ENCODE assay signal across 21 cellular contexts in the genomic region with DNA sequence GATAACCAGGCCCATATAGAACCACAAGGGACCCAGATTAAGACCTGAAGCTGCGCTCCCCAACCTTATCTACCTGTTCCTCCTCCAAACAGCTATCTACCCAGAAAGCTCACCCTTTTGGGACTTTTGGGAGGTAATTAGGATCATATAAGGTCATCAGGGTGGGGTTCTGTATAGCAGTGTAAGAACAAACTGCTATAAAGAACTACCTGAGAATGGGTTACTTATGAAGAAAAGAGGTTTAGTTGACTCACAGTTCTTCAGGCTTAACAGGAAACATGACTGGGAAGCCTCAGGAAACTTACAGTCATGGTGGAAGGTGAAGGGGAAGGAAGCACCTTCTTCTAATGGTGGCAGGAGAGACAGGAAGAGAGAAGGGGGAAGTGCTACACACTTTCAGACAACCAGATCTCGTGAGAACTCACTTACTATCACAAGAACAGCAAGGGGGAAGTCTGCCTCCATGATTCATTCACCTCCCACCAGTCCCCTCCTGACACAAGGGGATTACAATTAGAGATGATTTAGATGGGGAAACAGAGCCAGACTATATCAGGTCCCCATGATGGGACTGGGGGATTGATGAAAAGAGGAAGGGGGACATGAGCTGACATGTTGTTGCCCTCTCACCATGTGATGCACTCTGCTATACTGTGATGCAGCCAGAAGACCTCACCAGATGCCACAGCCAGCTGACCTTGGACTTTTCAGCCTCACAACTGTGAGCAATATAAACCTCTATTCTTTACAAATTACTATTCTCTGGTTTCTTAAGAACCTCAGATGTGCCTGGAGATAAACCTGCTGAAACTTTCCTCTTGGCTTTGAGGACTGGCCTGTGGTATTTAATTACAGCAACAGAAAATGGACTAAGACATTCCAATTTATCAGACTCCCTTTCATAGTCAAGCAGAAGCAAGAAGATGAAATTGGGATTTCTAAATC. TPM values are rescaled to one million over a fixed set of nuclear protein-coding genes. Genes with fewer than 3 reads are reported as not detected.
DNase-seq lines count a peak whose midpoint lies in the region; ATAC-seq and TF ChIP-seq lines count a peak whose summit lies in the region.
"Had no signal": no experiment of that assay in that cellular context is flagged by ENCODE, and none has a peak within 500 bp of the region (broad histone marks: within the 10 kb centered on the region; RNA-seq: fewer than 3 reads in every experiment).

No MANE protein-coding gene starts in this region.

- no peaks in the 10 kb centered on the region for H3K27me3 Mint-ChIP-seq in activated T-cell treated with anti-CD3 and anti-CD28 coated beads, Interleukin-2, amount 50 U/mL, for 24 hours
- no peaks in the 10 kb centered on the region for H3K27me3 Mint-ChIP-seq in activated T-cell treated with anti-CD3 and anti-CD28 coated beads, Interleukin-2, amount 50 U/mL, for 72 hours (ENCODE audit: low read depth)

- H3K9me3 ChIP-seq in Loucy (ENCODE audit: insufficient read depth, low read depth, low read length): peaks cover 4% of the 10 kb centered on the region; the same call in 1 of the 2 replicates
- H3K9me3 ChIP-seq: breast epithelium, prostate gland had no signal

- H3K4me2 ChIP-seq in Loucy (ENCODE audit: low read depth, low read length, poor library complexity, severe bottlenecking): no peak overlapping the region
- H3K4me2 ChIP-seq: KMS-11, PC-9 had no signal

- DNase-seq in activated T-cell treated with anti-CD3 and anti-CD28 coated beads, Interleukin-2, amount 50 U/mL, for 24 hours: no peak
- DNase-seq in activated T-cell treated with anti-CD3 and anti-CD28 coated beads for 4 hours (no peak), SIG-M5 (lab: John Stamatoyannopoulos, UW) (no peak), NCI-H1436 (lab: John Stamatoyannopoulos, UW) (no peak)
- no peak for DNase-seq in activated T-cell treated with anti-CD3 and anti-CD28 coated beads, Interleukin-2, amount 50 U/mL, for 72 hours
- DNase-seq in stimulated activated naive CD8-positive, alpha-beta T cell treated with anti-CD3 and anti-CD28 coated beads, Interleukin-15, Interleukin-2, amounts not matched to agents 100 U/mL and 50 U/mL, for 24 hours: no peak
- DNase-seq: activated CD8-positive, alpha-beta memory T cell treated with anti-CD3 and anti-CD28 coated beads, Interleukin-2, amount 50 U/mL, for 4 hours; CD8-positive, alpha-beta T cell; DND-41; head of caudate nucleus; HFFc6; immature natural killer cell; NCI-H2171; PC-9; T-helper 2 cell had no signal

- peaks cover 20% of the 10 kb centered on the region for H3K4me1 Mint-ChIP-seq in activated T-cell treated with anti-CD3 and anti-CD28 coated beads, Interleukin-2, amount 50 U/mL, for 24 hours (ENCODE audit: low read depth)
- H3K4me1 Mint-ChIP-seq in activated T-cell treated with anti-CD3 and anti-CD28 coated beads, Interleukin-2, amount 50 U/mL, for 72 hours (ENCODE audit: low read depth): peaks cover 15% of the 10 kb centered on the region

- no peaks in the 10 kb centered on the region for H3K36me3 ChIP-seq in Loucy (ENCODE audit: insufficient read depth, low read length)
- H3K36me3 ChIP-seq: breast epithelium, prostate gland had no signal

- no peaks in the 10 kb centered on the region for H3F3A ChIP-seq in Loucy (ENCODE audit: low read depth)

- H3K79me2 ChIP-seq in Loucy (ENCODE audit: insufficient read depth, low read length): no peaks in the 10 kb centered on the region

- H3K9me3 Mint-ChIP-seq in activated T-cell treated with anti-CD3 and anti-CD28 coated beads, Interleukin-2, amount 50 U/mL, for 24 hours: peaks cover 2% of the 10 kb centered on the region
- peaks cover 3 to 5% of the 10 kb centered on the region in 2 donors for H3K9me3 Mint-ChIP-seq in activated T-cell treated with anti-CD3 and anti-CD28 coated beads, Interleukin-2, amount 50 U/mL, for 72 hours
- H3K9me3 Mint-ChIP-seq: HFFc6, immature natural killer cell, neural crest cell had no signal

- no peaks in the 10 kb centered on the region for H3K9me2 ChIP-seq in Loucy (replicated peaks; ENCODE audit: low read depth, low read length)

- 0 out of 2 replicates have a peak overlapping the region, but pooled peaks have one; percentile 2 for H2AFZ ChIP-seq in Loucy (ENCODE audit: low read length)
- H2AFZ ChIP-seq: PC-9 had no signal

- no peak overlapping the region for H3K9ac ChIP-seq in Loucy (ENCODE audit: low read depth, low read length, poor library complexity, severe bottlenecking)
- H3K9ac ChIP-seq: KMS-11 had no signal

- no peak overlapping the region for H3K4me3 Mint-ChIP-seq in activated T-cell treated with anti-CD3 and anti-CD28 coated beads, Interleukin-2, amount 50 U/mL, for 24 hours
- H3K4me3 Mint-ChIP-seq in activated T-cell treated with anti-CD3 and anti-CD28 coated beads, Interleukin-2, amount 50 U/mL, for 72 hours: no peak overlapping the region
- H3K4me3 Mint-ChIP-seq: CD8-positive, alpha-beta T cell; HFFc6; immature natural killer cell; neural crest cell had no signal

- no peaks in the 10 kb centered on the region for H4K20me1 ChIP-seq in Loucy (ENCODE audit: insufficient read depth, low read length, poor library complexity, severe bottlenecking)

- no peak overlapping the region for H3K4me3 ChIP-seq in Loucy (ENCODE audit: low read length, poor library complexity, severe bottlenecking)
- H3K4me3 ChIP-seq: breast epithelium, PC-9, prostate gland had no signal

- no peaks in the 10 kb centered on the region for H3K27me3 ChIP-seq in Loucy (ENCODE audit: insufficient read depth, low read length, poor library complexity, severe bottlenecking)
- H3K27me3 ChIP-seq: breast epithelium had no signal

- H3K27ac Mint-ChIP-seq in activated T-cell treated with anti-CD3 and anti-CD28 coated beads, Interleukin-2, amount 50 U/mL, for 24 hours: peak overlapping the region; percentile 85
- no peak overlapping the region for H3K27ac Mint-ChIP-seq in activated T-cell treated with anti-CD3 and anti-CD28 coated beads, Interleukin-2, amount 50 U/mL, for 72 hours
- H3K27ac Mint-ChIP-seq: CD8-positive, alpha-beta T cell; HFFc6; immature natural killer cell had no signal

- no peaks in the 10 kb centered on the region for H3K36me3 Mint-ChIP-seq in activated T-cell treated with anti-CD3 and anti-CD28 coated beads, Interleukin-2, amount 50 U/mL, for 24 hours (ENCODE audit: low read depth)
- peaks cover 0 to 2% of the 10 kb centered on the region in 2 donors for H3K36me3 Mint-ChIP-seq in activated T-cell treated with anti-CD3 and anti-CD28 coated beads, Interleukin-2, amount 50 U/mL, for 72 hours (ENCODE audit: insufficient read depth in 2 of 2)
- H3K36me3 Mint-ChIP-seq: CD8-positive, alpha-beta T cell; immature natural killer cell had no signal

- no peak for TF ChIP-seq CTCF in Loucy (conservative IDR thresholded peaks at IDR 0.05; ENCODE audit: low read length)

- peak; percentile 77 for ATAC-seq in activated T-cell treated with anti-CD3 and anti-CD28 coated beads, Interleukin-2, amount 50 U/mL, for 72 hours (replicated peaks in 1 of 2)
- peak; percentile 59 for ATAC-seq in stimulated activated naive CD8-positive, alpha-beta T cell treated with anti-CD3 and anti-CD28 coated beads, Interleukin-15, Interleukin-2, amounts not matched to agents 100 U/mL and 50 U/mL, for 24 hours
- ATAC-seq in GM21529 (IDR thresholded peaks at IDR 0.05; ENCODE audit: unreplicated experiment): no peak
- ATAC-seq: CD8-positive, alpha-beta T cell had no signal

- H3K4me1 ChIP-seq in Loucy (ENCODE audit: insufficient read depth, low read length, poor library complexity, severe bottlenecking): peaks cover 42% of the 10 kb centered on the region
- H3K4me1 ChIP-seq: breast epithelium, prostate gland had no signal

RNA-seq across cellular contexts. Expression of a gene that starts 15.3 kb away (rescaled TPM):
- total RNA-seq in activated T-cell treated with anti-CD3 and anti-CD28 coated beads, Interleukin-2, amount 50 U/mL, for 72 hours: 1 to 10 TPM in 1 of 2 donors, under 1 TPM in 1; 0.74 to 1.1 TPM
